27 cellular contexts compared by ENCODE assay signal in genomic region chr4:79679859-79680258, GRCh38.
"Had no signal": no experiment of that assay in that cellular context is flagged by ENCODE, and none has a peak within 500 bp of the region (broad histone marks: within the 10 kb centered on the region; RNA-seq: fewer than 3 reads in every experiment).

No MANE protein-coding gene starts in this region.

- H3K9me3 Mint-ChIP-seq: activated CD4-positive, alpha-beta memory T cell treated with anti-CD3 and anti-CD28 coated beads, Interleukin-2, amount 10 ng/mL, durations not matched to agents 7 days and 5 days; activated naive CD4-positive, alpha-beta T cell treated with anti-CD3 and anti-CD28 coated beads, Interleukin-2, amount 10 ng/mL, durations not matched to agents 7 days and 5 days; activated naive CD8-positive, alpha-beta T cell treated with anti-CD3 and anti-CD28 coated beads for 36 hours; activated T-cell treated with anti-CD3 and anti-CD28 coated beads, Interleukin-2, amount 50 U/mL, for 72 hours; activated T-helper 2 cell treated with anti-CD3 and anti-CD28 coated beads, Interferon-gamma antibody, Interleukin-2, Interleukin-4, amounts not matched to agents 10 μg/mL and 5 μg/mL and 100 μg/mL, durations not matched to agents 14 hours and 24 hours and 36 hours had no signal

- H3K27ac Mint-ChIP-seq: activated CD4-positive, alpha-beta memory T cell treated with anti-CD3 and anti-CD28 coated beads, Interleukin-2, amount 10 ng/mL, durations not matched to agents 7 days and 5 days; activated CD4-positive, alpha-beta T cell treated with anti-CD3 and anti-CD28 coated beads for 36 hours; activated naive CD4-positive, alpha-beta T cell treated with anti-CD3 and anti-CD28 coated beads, Interleukin-2, amount 10 ng/mL, durations not matched to agents 7 days and 5 days; activated naive CD8-positive, alpha-beta T cell treated with anti-CD3 and anti-CD28 coated beads for 36 hours; activated T-cell treated with anti-CD3 and anti-CD28 coated beads, Interleukin-2, amount 50 U/mL, for 72 hours; activated T-helper 2 cell treated with anti-CD3 and anti-CD28 coated beads, Interferon-gamma antibody, Interleukin-2, Interleukin-4, amounts not matched to agents 10 μg/mL and 5 μg/mL and 100 μg/mL, durations not matched to agents 14 hours and 24 hours and 36 hours; T-helper 17 cell had no signal

- H3K27me3 Mint-ChIP-seq: activated naive CD4-positive, alpha-beta T cell treated with anti-CD3 and anti-CD28 coated beads, Interleukin-2, amount 10 ng/mL, durations not matched to agents 7 days and 5 days; activated naive CD8-positive, alpha-beta T cell treated with anti-CD3 and anti-CD28 coated beads for 36 hours had no signal

- H3K36me3 Mint-ChIP-seq: activated naive CD4-positive, alpha-beta T cell treated with anti-CD3 and anti-CD28 coated beads, Interleukin-2, amount 10 ng/mL, durations not matched to agents 7 days and 5 days; activated naive CD8-positive, alpha-beta T cell treated with anti-CD3 and anti-CD28 coated beads for 36 hours had no signal

- DNase-seq: activated CD4-positive, alpha-beta memory T cell treated with anti-CD3 and anti-CD28 coated beads, Interleukin-2, amount 10 ng/mL, durations not matched to agents 7 days and 5 days; activated CD4-positive, alpha-beta T cell treated with anti-CD3 and anti-CD28 coated beads for 36 hours; activated CD4-positive, alpha-beta T cell treated with anti-CD3 and anti-CD28 coated beads, Interleukin-2, amount 50 U/mL, for 1 hour; activated CD8-positive, alpha-beta memory T cell treated with anti-CD3 and anti-CD28 coated beads, Interleukin-2, amount 50 U/mL, for 4 hours; activated gamma-delta T cell treated with Interleukin-2 at 50 U/mL for 16 hours; activated naive CD4-positive, alpha-beta T cell treated with anti-CD3 and anti-CD28 coated beads, Interleukin-2, amount 10 ng/mL, durations not matched to agents 7 days and 5 days; activated naive CD8-positive, alpha-beta T cell treated with anti-CD3 and anti-CD28 coated beads for 36 hours; activated T-cell treated with anti-CD3 and anti-CD28 coated beads, Interleukin-2, amount 50 U/mL, for 72 hours; aorta; caudate nucleus; colonic mucosa; KBM-7; NCI-H1048; NCI-H1930; NCI-H2171; NCI-H226; NCI-H526; NCI-H82; Peyer's patch; Right ventricle myocardium superior; T-helper 17 cell; T-helper 9 cell; WERI-Rb-1 had no signal

- H3K27me3 ChIP-seq: breast epithelium, colonic mucosa, Peyer's patch, SJSA1 had no signal

- H3K4me1 ChIP-seq: breast epithelium, colonic mucosa, Peyer's patch had no signal

- H3K4me3 Mint-ChIP-seq: activated CD4-positive, alpha-beta memory T cell treated with anti-CD3 and anti-CD28 coated beads, Interleukin-2, amount 10 ng/mL, durations not matched to agents 7 days and 5 days; activated CD4-positive, alpha-beta T cell treated with anti-CD3 and anti-CD28 coated beads for 36 hours; activated naive CD4-positive, alpha-beta T cell treated with anti-CD3 and anti-CD28 coated beads, Interleukin-2, amount 10 ng/mL, durations not matched to agents 7 days and 5 days; activated naive CD8-positive, alpha-beta T cell treated with anti-CD3 and anti-CD28 coated beads for 36 hours; activated T-cell treated with anti-CD3 and anti-CD28 coated beads, Interleukin-2, amount 50 U/mL, for 72 hours; T-helper 17 cell had no signal

- H3K4me1 Mint-ChIP-seq: activated naive CD4-positive, alpha-beta T cell treated with anti-CD3 and anti-CD28 coated beads, Interleukin-2, amount 10 ng/mL, durations not matched to agents 7 days and 5 days; T-helper 17 cell had no signal

- H3K27ac ChIP-seq: breast epithelium, colonic mucosa, Peyer's patch, RWPE1, SJSA1, WERI-Rb-1 had no signal

- H3K4me3 ChIP-seq: breast epithelium, colonic mucosa, Peyer's patch, SJSA1 had no signal

- H3K9me3 ChIP-seq: breast epithelium, colonic mucosa, Peyer's patch, SJSA1 had no signal

- ATAC-seq: activated CD4-positive, alpha-beta T cell treated with anti-CD3 and anti-CD28 coated beads for 36 hours; activated T-cell treated with anti-CD3 and anti-CD28 coated beads, Interleukin-2, amount 50 U/mL, for 72 hours; T-helper 17 cell had no signal

- H3K36me3 ChIP-seq: breast epithelium, colonic mucosa, Peyer's patch, SJSA1, WERI-Rb-1 had no signal
